Comparison of ENCODE assay signal across 15 cellular contexts in the genomic region with DNA sequence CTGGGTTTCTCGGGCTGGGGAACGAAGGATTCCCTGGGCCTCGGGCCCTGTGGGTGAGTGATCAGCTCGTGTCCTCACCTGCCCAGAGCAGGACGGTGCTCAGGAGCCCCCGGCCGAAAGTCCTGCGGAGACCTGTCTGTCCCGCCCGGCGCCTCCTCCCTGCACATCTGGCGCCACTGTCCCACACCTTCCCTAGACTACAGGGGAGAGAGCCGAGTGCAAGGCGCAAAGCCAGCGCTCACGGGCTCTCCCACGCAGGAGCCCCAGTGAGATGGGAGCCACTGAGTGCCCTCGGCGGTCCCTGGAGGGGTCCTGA. TPM values are rescaled to one million over a fixed set of nuclear protein-coding genes. Genes with fewer than 3 reads are reported as not detected.
DNase-seq lines count a peak whose midpoint lies in the region; ATAC-seq and TF ChIP-seq lines count a peak whose summit lies in the region.
"Had no signal": no experiment of that assay in that cellular context is flagged by ENCODE, and none has a peak within 500 bp of the region (broad histone marks: within the 10 kb centered on the region; RNA-seq: fewer than 3 reads in every experiment).

No MANE protein-coding gene starts in this region.

- peaks cover 64% of the 10 kb centered on the region for H3K4me1 Mint-ChIP-seq in dendritic cell treated with granulocyte-macrophage colony-stimulating factor and Interleukin-4, amounts not matched to agents 40 ng/mL and 50 ng/mL, for 4 days (ENCODE audit: low read depth)

- no peak overlapping the region for H3K27ac ChIP-seq in right cardiac atrium (ENCODE audit: low read length)
- H3K27ac ChIP-seq in right atrium auricular region: no peak overlapping the region
- no peak overlapping the region for H3K27ac ChIP-seq in neuronal stem cell (replicated peaks; ENCODE audit: low read length)
- H3K27ac ChIP-seq: A549, HL-60 had no signal

- no peak overlapping the region for H3K9ac ChIP-seq in neuronal stem cell (ENCODE audit: low read depth, low read length, poor library complexity)

- no peak overlapping the region for H2AFZ ChIP-seq in neuronal stem cell (ENCODE audit: low read length)

- H2BK15ac ChIP-seq in neuronal stem cell (ENCODE audit: low read length): no peak overlapping the region

- H4K91ac ChIP-seq in neuronal stem cell (ENCODE audit: low read depth, low read length, poor library complexity): no peak overlapping the region

- H3K4me3 ChIP-seq in right cardiac atrium (ENCODE audit: low read length): no peak overlapping the region
- H3K4me3 ChIP-seq in right atrium auricular region: no peak overlapping the region
- no peak overlapping the region for H3K4me3 ChIP-seq in neuronal stem cell (ENCODE audit: low read length in 2 of 2)
- H3K4me3 ChIP-seq: A549 had no signal

- no peak overlapping the region for H3K14ac ChIP-seq in neuronal stem cell (ENCODE audit: low read length)

- H2AK5ac ChIP-seq in neuronal stem cell (ENCODE audit: low read depth, low read length): no peak overlapping the region

- no peaks in the 10 kb centered on the region for H3K9me3 Mint-ChIP-seq in dendritic cell treated with granulocyte-macrophage colony-stimulating factor and Interleukin-4, amounts not matched to agents 40 ng/mL and 50 ng/mL, for 4 days
- H3K9me3 Mint-ChIP-seq: CD14-positive monocyte; CD8-positive, alpha-beta T cell had no signal

- no peak overlapping the region for H2BK120ac ChIP-seq in neuronal stem cell (ENCODE audit: low read depth, low read length)

- no peak overlapping the region for H2BK12ac ChIP-seq in neuronal stem cell (ENCODE audit: low read length)

- H3K79me1 ChIP-seq in neuronal stem cell (ENCODE audit: low read depth, low read length): peaks cover 5% of the 10 kb centered on the region

- H3K23ac ChIP-seq in neuronal stem cell (ENCODE audit: low read depth, low read length, poor library complexity): peak overlapping the region; percentile 20

- ATAC-seq in right cardiac atrium (no peak), GM21619 (IDR thresholded peaks at IDR 0.05; ENCODE audit: unreplicated experiment) (no peak)
- ATAC-seq: A549; CD8-positive, alpha-beta T cell had no signal

- H3K27me3 ChIP-seq in right cardiac atrium (ENCODE audit: control insufficient read depth, insufficient read depth) (no peaks in the 10 kb centered on the region), right atrium auricular region (no peaks in the 10 kb centered on the region), neuronal stem cell (ENCODE audit: control insufficient read depth in 3 of 3, insufficient read depth in 3 of 3, low read depth in 1 of 3, low read length in 3 of 3) (no peaks in the 10 kb centered on the region)

- no peaks in the 10 kb centered on the region for H3K4me1 ChIP-seq in right cardiac atrium (ENCODE audit: control insufficient read depth, insufficient read depth, low read length)
- H3K4me1 ChIP-seq in right atrium auricular region: peaks cover 0 to 9% of the 10 kb centered on the region in 2 donors
- no peaks in the 10 kb centered on the region for H3K4me1 ChIP-seq in neuronal stem cell (ENCODE audit: control insufficient read depth in 2 of 2, insufficient read depth in 1 of 2, low read depth in 1 of 2, low read length in 2 of 2)
- H3K4me1 ChIP-seq: A549 had no signal

- H3K9me3 ChIP-seq in right cardiac atrium (ENCODE audit: control insufficient read depth, low read length): no peaks in the 10 kb centered on the region
- no peaks in the 10 kb centered on the region for H3K9me3 ChIP-seq in right atrium auricular region
- no peaks in the 10 kb centered on the region for H3K9me3 ChIP-seq in neuronal stem cell (replicated peaks in 1 of 2; ENCODE audit: control insufficient read depth in 2 of 2, insufficient read depth in 1 of 2, low read depth in 1 of 2, low read length in 2 of 2)
- H3K9me3 ChIP-seq: A549 had no signal

- H3K36me3 ChIP-seq in right atrium auricular region (peaks cover 37% of the 10 kb centered on the region), neuronal stem cell (replicated peaks in 1 of 2; ENCODE audit: control insufficient read depth in 2 of 2, insufficient read depth in 2 of 2, low read length in 2 of 2) (peaks cover 11 to 63% of the 10 kb centered on the region in 2 donors)

- H3K18ac ChIP-seq in neuronal stem cell (ENCODE audit: low read length): no peak overlapping the region

- peaks cover 82% of the 10 kb centered on the region for H3K36me3 Mint-ChIP-seq in dendritic cell treated with granulocyte-macrophage colony-stimulating factor and Interleukin-4, amounts not matched to agents 40 ng/mL and 50 ng/mL, for 4 days (ENCODE audit: low read depth)

- no peak for TF ChIP-seq CTCF in right atrium auricular region (IDR thresholded peaks at IDR 0.05)

- no peak overlapping the region for H3K4me2 ChIP-seq in neuronal stem cell (ENCODE audit: insufficient read depth, low read length, poor library complexity, severe bottlenecking)
- H3K4me2 ChIP-seq: A549 had no signal

- H3K27ac Mint-ChIP-seq in dendritic cell treated with granulocyte-macrophage colony-stimulating factor and Interleukin-4, amounts not matched to agents 40 ng/mL and 50 ng/mL, for 4 days: peak overlapping the region; percentile 95
- H3K27ac Mint-ChIP-seq: CD8-positive, alpha-beta T cell had no signal

- H3K27me3 Mint-ChIP-seq in dendritic cell treated with granulocyte-macrophage colony-stimulating factor and Interleukin-4, amounts not matched to agents 40 ng/mL and 50 ng/mL, for 4 days: no peaks in the 10 kb centered on the region

- DNase-seq in right cardiac atrium (peak in 2 of 3 donors; percentile 35 to 53), right atrium auricular region (ENCODE audit: low spot score) (no peak), neuronal stem cell (ENCODE audit: low spot score) (no peak), AML-193 (lab: John Stamatoyannopoulos, UW) (no peak), NCI-H2107 treated with DMSO at 0.1 percent for 48 hours (lab: John Stamatoyannopoulos, UW; ENCODE audit: unreplicated experiment) (no peak)
- DNase-seq: CD8-positive, alpha-beta T cell; COR-L47; DMS153; DMS79 treated with DMSO at 0.1 percent for 48 hours; EL had no signal

- peak overlapping the region; percentile 39 for H2BK5ac ChIP-seq in neuronal stem cell (ENCODE audit: low read length)

- no peak overlapping the region for H4K8ac ChIP-seq in neuronal stem cell (ENCODE audit: low read depth, low read length)

- intact Hi-C loops in right cardiac atrium (cut with DNase I): no loop called here
- intact Hi-C loops in dendritic cell treated with granulocyte-macrophage colony-stimulating factor and Interleukin-4, amounts not matched to agents 40 ng/mL and 50 ng/mL, for 4 days (cut with micrococcal nuclease): no loop called here

- no peak overlapping the region for H3K4me3 Mint-ChIP-seq in dendritic cell treated with granulocyte-macrophage colony-stimulating factor and Interleukin-4, amounts not matched to agents 40 ng/mL and 50 ng/mL, for 4 days
- H3K4me3 Mint-ChIP-seq: CD14-positive monocyte; CD8-positive, alpha-beta T cell had no signal

- WGBS in right cardiac atrium: 98% methylated on average over 19 of the region's 19 CpGs
- WGBS in neuronal stem cell (ENCODE audit: extremely low coverage in 2 of 2, insufficient read length in 2 of 2, insufficient replicate concordance in 1 of 2), 2 donors: no CpG with 5 or more reads among the region's 19 CpGs

- H3K4ac ChIP-seq in neuronal stem cell (ENCODE audit: low read length): no peak overlapping the region

RNA-seq across cellular contexts. Expression of a gene that starts 13.1 kb away (rescaled TPM):
- total RNA-seq in right cardiac atrium (1 to 10 TPM in 2 of 4 donors, under 1 TPM in 2; 0.46 to 1.9 (median 1.00) TPM), right atrium auricular region (under 1 TPM in 1 of 2 donors, not detected in 1; 0.16 TPM)
- 0.05 TPM for polyA plus RNA-seq in right cardiac atrium
- 0.21 TPM for polyA plus RNA-seq in neuronal stem cell (2013, experiment 1 of 2)
- polyA plus RNA-seq in neuronal stem cell (2013, experiment 2 of 2): 0.21 TPM

RNA-seq across cellular contexts. Expression of a gene that starts 34.3 kb away (rescaled TPM):
- 100 to 1,000 TPM; 121 to 179 (median 157) TPM for total RNA-seq in right cardiac atrium
- polyA plus RNA-seq in right cardiac atrium: 131 TPM
- 10 to 100 TPM; 51.9 to 61.7 TPM for total RNA-seq in right atrium auricular region
- 199 TPM for polyA plus RNA-seq in neuronal stem cell (2013, experiment 1 of 2)
- 194 TPM for polyA plus RNA-seq in neuronal stem cell (2013, experiment 2 of 2)

Comparison
In these comparisons a context has a peak if more than half of its experiments do, and no peak if none do; other contexts are left out.
1. DNase-seq: peak in right cardiac atrium (2 of 3); none in right atrium auricular region (single experiment), neuronal stem cell (single experiment), AML-193 (0 of 2) and NCI-H2107 treated with DMSO at 0.1 percent for 48 hours (single experiment).